In the genomic region with DNA sequence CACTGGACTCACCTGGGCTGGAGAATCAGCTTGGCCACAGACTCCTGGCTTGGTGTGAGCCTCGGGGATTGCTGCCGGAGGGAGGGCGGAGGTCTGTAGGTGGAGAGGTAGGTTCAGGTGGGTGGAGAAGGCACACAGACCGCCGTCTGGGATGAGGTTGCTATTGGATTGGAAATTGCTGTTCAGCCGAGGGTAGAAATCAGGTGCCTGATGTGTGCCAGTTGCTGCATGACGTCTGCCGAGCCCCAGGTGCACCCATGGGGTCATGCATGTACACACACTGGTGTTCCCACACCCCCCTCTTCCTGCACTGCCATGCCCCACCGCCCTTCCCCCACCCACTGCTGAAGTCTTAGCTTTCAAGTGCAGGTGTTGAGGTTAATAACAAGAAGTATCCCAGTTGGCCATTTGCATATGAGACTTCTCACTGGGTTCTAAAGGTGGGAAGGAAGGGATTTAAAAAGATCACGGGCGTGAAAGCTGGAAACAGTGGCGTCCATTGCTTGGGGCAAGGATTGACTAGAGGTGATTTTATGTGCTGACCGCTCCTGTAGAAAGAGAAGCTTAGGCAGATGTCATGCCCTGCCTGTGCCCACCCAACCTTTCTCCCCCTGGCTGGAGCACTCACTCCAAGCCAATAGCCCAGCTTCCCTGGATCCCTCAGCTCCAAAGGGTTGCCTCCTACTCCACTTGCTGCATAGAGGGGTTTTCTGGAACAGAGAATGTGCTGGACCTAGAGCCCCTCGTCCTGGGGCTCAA, we compare ENCODE assay signal across 9 cellular contexts.
DNase-seq lines count a peak whose midpoint lies in the region; ATAC-seq and TF ChIP-seq lines count a peak whose summit lies in the region.
"Had no signal": no experiment of that assay in that cellular context is flagged by ENCODE, and none has a peak within 500 bp of the region (broad histone marks: within the 10 kb centered on the region; RNA-seq: fewer than 3 reads in every experiment).

No MANE protein-coding gene starts in this region.

- H3K27me3 Mint-ChIP-seq in activated CD4-positive, alpha-beta T cell treated with anti-CD3 and anti-CD28 coated beads, Interleukin-2, amount 10 ng/mL, durations not matched to agents 24 days and 14 days = no peaks in the 10 kb centered on the region

- peak overlapping the region; percentile 54 for H3K27ac ChIP-seq in layer of hippocampus (ENCODE audit: low read depth, low read length)
- H3K27ac ChIP-seq: SK-N-MC had no signal

- peaks cover 2% of the 10 kb centered on the region for H3K36me3 Mint-ChIP-seq in activated CD4-positive, alpha-beta T cell treated with anti-CD3 and anti-CD28 coated beads, Interleukin-2, amount 10 ng/mL, durations not matched to agents 24 days and 14 days (ENCODE audit: low read depth)

- TF ChIP-seq CTCF in GM10266 (IDR thresholded peaks at IDR 0.05; ENCODE audit: control insufficient read depth, insufficient read depth, low read depth, missing control alignments) (peak; percentile 4), omental fat pad (IDR thresholded peaks at IDR 0.05) (no peak)

- peaks cover 15% of the 10 kb centered on the region for H3K4me1 Mint-ChIP-seq in activated CD4-positive, alpha-beta T cell treated with anti-CD3 and anti-CD28 coated beads, Interleukin-2, amount 10 ng/mL, durations not matched to agents 24 days and 14 days

- no peaks in the 10 kb centered on the region for H3K9me3 Mint-ChIP-seq in activated CD4-positive, alpha-beta T cell treated with anti-CD3 and anti-CD28 coated beads, Interleukin-2, amount 10 ng/mL, durations not matched to agents 24 days and 14 days

- peak; percentile 57 for DNase-seq in GM10266 (ENCODE audit: extremely low spot score)
- DNase-seq in Jurkat, Clone E6-1 (ENCODE audit: low read depth, low spot score) = peak; percentile 91
- no peak for DNase-seq in NCI-H187 treated with DMSO at 0.1 percent for 48 hours (lab: John Stamatoyannopoulos, UW)
- DNase-seq in activated effector memory CD4-positive, alpha-beta T cell treated with Interleukin-2 at 50 U/mL for 16 hours = no peak
- no peak for DNase-seq in omental fat pad (ENCODE audit: low spot score)
- DNase-seq in activated CD4-positive, alpha-beta T cell treated with anti-CD3 and anti-CD28 coated beads, Interleukin-2, amount 10 ng/mL, durations not matched to agents 24 days and 14 days = no peak

- ATAC-seq in GM21390 (IDR thresholded peaks at IDR 0.05; ENCODE audit: unreplicated experiment) (peak; percentile 58), omental fat pad (ENCODE audit: low FRiP score) (no peak)

- H3K27ac Mint-ChIP-seq in activated CD4-positive, alpha-beta T cell treated with anti-CD3 and anti-CD28 coated beads, Interleukin-2, amount 10 ng/mL, durations not matched to agents 24 days and 14 days = no peak overlapping the region

- H3K4me3 ChIP-seq in Jurkat, Clone E6-1 (ENCODE audit: low read length) = peak overlapping the region; percentile 48
- H3K4me3 ChIP-seq: SK-N-MC had no signal

- intact Hi-C loops in activated CD4-positive, alpha-beta T cell treated with anti-CD3 and anti-CD28 coated beads, Interleukin-2, amount 10 ng/mL, durations not matched to agents 24 days and 14 days (cut with micrococcal nuclease) = no loop called here

- no peak overlapping the region for H3K4me3 Mint-ChIP-seq in activated CD4-positive, alpha-beta T cell treated with anti-CD3 and anti-CD28 coated beads, Interleukin-2, amount 10 ng/mL, durations not matched to agents 24 days and 14 days

- H3K27me3 ChIP-seq in layer of hippocampus (ENCODE audit: control insufficient read depth, insufficient read depth, low read length) = no peaks in the 10 kb centered on the region

Comparison
In these comparisons a context has a peak if more than half of its experiments do, and no peak if none do; other contexts are left out.
1. DNase-seq: peak in GM10266 (single experiment) and Jurkat, Clone E6-1 (single experiment); none in NCI-H187 treated with DMSO at 0.1 percent for 48 hours (single experiment), activated effector memory CD4-positive, alpha-beta T cell treated with Interleukin-2 at 50 U/mL for 16 hours (single experiment), omental fat pad (single experiment) and activated CD4-positive, alpha-beta T cell treated with anti-CD3 and anti-CD28 coated beads, Interleukin-2, amount 10 ng/mL, durations not matched to agents 24 days and 14 days (single experiment).